In the genomic region with DNA sequence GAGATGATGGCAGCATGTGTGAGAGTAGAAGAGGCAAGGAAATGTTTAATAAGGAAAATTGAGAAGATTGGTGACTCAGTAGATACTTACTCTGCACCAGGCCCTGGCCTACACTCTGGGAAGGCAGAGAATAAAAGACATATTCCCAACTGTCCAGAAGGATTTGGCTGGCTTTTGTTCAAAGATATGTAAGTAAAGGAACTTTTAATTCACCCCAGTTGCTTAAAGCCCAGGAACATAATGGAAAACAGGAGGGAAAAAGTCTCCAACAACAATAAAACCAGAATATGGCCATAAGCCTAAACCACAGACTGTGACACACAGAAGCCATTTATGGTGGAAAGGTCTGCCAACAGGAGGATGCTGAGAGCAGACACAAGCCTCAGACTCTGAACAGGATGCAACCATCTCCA, we compare ENCODE assay signal across 17 cellular contexts.
A peak's percentile ranks its signal among the peaks of the same experiment; 100 is the strongest.
DNase-seq lines count a peak whose midpoint lies in the region; ATAC-seq and TF ChIP-seq lines count a peak whose summit lies in the region.
"Had no signal": no experiment of that assay in that cellular context is flagged by ENCODE, and none has a peak within 500 bp of the region (broad histone marks: within the 10 kb centered on the region; RNA-seq: fewer than 3 reads in every experiment).

No MANE protein-coding gene starts in this region.

- H3K36me3 Mint-ChIP-seq in GM23338 (ENCODE audit: low read depth) (no peaks in the 10 kb centered on the region; the same call in 2 of the 3 replicates), brain (peaks cover 8% of the 10 kb centered on the region)
- H3K36me3 Mint-ChIP-seq: activated naive CD8-positive, alpha-beta T cell treated with anti-CD3 and anti-CD28 coated beads for 36 hours; T-cell had no signal

- H4K20me1 ChIP-seq in GM23338 (replicated peaks; ENCODE audit: insufficient read depth): no peaks in the 10 kb centered on the region
- H4K20me1 ChIP-seq in hepatocyte (ENCODE audit: insufficient read depth, poor library complexity, severe bottlenecking): no peaks in the 10 kb centered on the region

- H3K4me1 Mint-ChIP-seq in GM23338 (no peaks in the 10 kb centered on the region), brain (no peaks in the 10 kb centered on the region)
- H3K4me1 Mint-ChIP-seq: activated naive CD8-positive, alpha-beta T cell treated with anti-CD3 and anti-CD28 coated beads for 36 hours; T-cell had no signal

- no peaks in the 10 kb centered on the region for H3K4me1 ChIP-seq in GM23338 (ENCODE audit: insufficient read depth)
- H3K4me1 ChIP-seq in hepatocyte (ENCODE audit: insufficient read depth): no peaks in the 10 kb centered on the region
- H3K4me1 ChIP-seq in testis: peaks cover 10% of the 10 kb centered on the region

- H3K9me2 ChIP-seq in GM23338 (ENCODE audit: insufficient read depth) (no peaks in the 10 kb centered on the region), hepatocyte (replicated peaks; ENCODE audit: insufficient read depth) (no peaks in the 10 kb centered on the region)

- no peak overlapping the region for H3K27ac Mint-ChIP-seq in GM23338
- peak overlapping the region in 4 of 5 experiments; percentile 17 to 74 (median 38) for H3K27ac Mint-ChIP-seq in brain
- H3K27ac Mint-ChIP-seq: activated naive CD8-positive, alpha-beta T cell treated with anti-CD3 and anti-CD28 coated beads for 36 hours; T-cell had no signal

- H3K4me2 ChIP-seq in GM23338 (no peak overlapping the region), hepatocyte (no peak overlapping the region)

- H3K4me3 ChIP-seq in GM23338 (no peak overlapping the region), hepatocyte (no peak overlapping the region), testis (no peak overlapping the region)
- H3K4me3 ChIP-seq: GM12878, ovary, upper lobe of left lung had no signal

- H3K27ac ChIP-seq in GM23338 (ENCODE audit: low read depth) (no peak overlapping the region), hepatocyte (peak overlapping the region; percentile 55), testis (peak overlapping the region; percentile 7 to 67)
- H3K27ac ChIP-seq: ovary, upper lobe of left lung had no signal

- H3K27me3 Mint-ChIP-seq in GM23338 (ENCODE audit: insufficient read depth, low read depth, poor library complexity) (peaks cover 3% of the 10 kb centered on the region), brain (peaks cover 8% of the 10 kb centered on the region)

- H3K4me3 Mint-ChIP-seq in GM23338: no peak overlapping the region
- no peak overlapping the region for H3K4me3 Mint-ChIP-seq in brain
- H3K4me3 Mint-ChIP-seq: activated naive CD8-positive, alpha-beta T cell treated with anti-CD3 and anti-CD28 coated beads for 36 hours; T-cell had no signal

- ATAC-seq in GM23338: no peak
- ATAC-seq: activated CD4-positive, CD25-positive, alpha-beta regulatory T cell treated with anti-CD3 and anti-CD28 coated beads, Interleukin-2, amount 50 U/mL, for 24 hours; GM12878; T-cell had no signal

- no peaks in the 10 kb centered on the region for H3K9me3 ChIP-seq in hepatocyte (ENCODE audit: low read depth)
- no peaks in the 10 kb centered on the region for H3K9me3 ChIP-seq in testis
- H3K9me3 ChIP-seq: ovary had no signal

- TF ChIP-seq POLR2A in testis (IDR thresholded peaks at IDR 0.05): no peak

- DNase-seq in GM23338 (ENCODE audit: low spot score) (no peak), hepatocyte (ENCODE audit: low spot score) (peak; percentile 6), testis (no peak), NCI-H2171 treated with DMSO at 0.1 percent for 48 hours (lab: John Stamatoyannopoulos, UW) (no peak), KG1 (lab: John Stamatoyannopoulos, UW) (no peak), HCEC 1CT (no peak), SW480 (ENCODE audit: low spot score) (no peak)
- DNase-seq: activated naive CD8-positive, alpha-beta T cell treated with anti-CD3 and anti-CD28 coated beads for 36 hours; C1 segment of cervical spinal cord; NCI-H1417; NCI-H524; ovary; T-cell; upper lobe of left lung had no signal

- peaks cover 1% of the 10 kb centered on the region; the same call in 2 of the 3 replicates for H3K9me3 Mint-ChIP-seq in GM23338
- H3K9me3 Mint-ChIP-seq in brain: peaks cover 11 to 36% (median 25%) of the 10 kb centered on the region in 5 experiments
- H3K9me3 Mint-ChIP-seq: activated naive CD8-positive, alpha-beta T cell treated with anti-CD3 and anti-CD28 coated beads for 36 hours had no signal

- no peaks in the 10 kb centered on the region for H3F3A ChIP-seq in GM23338 (replicated peaks; ENCODE audit: low read depth)

- peak overlapping the region; percentile 61; the same call in 1 of the 2 replicates for H2AFZ ChIP-seq in GM23338
- no peak overlapping the region for H2AFZ ChIP-seq in hepatocyte

- no peaks in the 10 kb centered on the region for H3K79me2 ChIP-seq in GM23338 (replicated peaks; ENCODE audit: insufficient read depth)
- H3K79me2 ChIP-seq in hepatocyte: no peaks in the 10 kb centered on the region

- no peaks in the 10 kb centered on the region for H3K27me3 ChIP-seq in GM23338 (ENCODE audit: insufficient read depth)
- H3K27me3 ChIP-seq in hepatocyte: no peaks in the 10 kb centered on the region
- H3K27me3 ChIP-seq in testis: no peaks in the 10 kb centered on the region
- H3K27me3 ChIP-seq: ovary, upper lobe of left lung had no signal

- TF ChIP-seq CTCF in GM23338 (conservative IDR thresholded peaks at IDR 0.05; ENCODE audit: low read depth in 2 of 2): no peak
- no peak for TF ChIP-seq CTCF in brain (conservative IDR thresholded peaks at IDR 0.05)
- TF ChIP-seq CTCF in hepatocyte (IDR thresholded peaks at IDR 0.05; ENCODE audit: poor library complexity): no peak
- TF ChIP-seq CTCF in testis (IDR thresholded peaks at IDR 0.05): no peak

- no peaks in the 10 kb centered on the region for H3K36me3 ChIP-seq in GM23338 (ENCODE audit: insufficient read depth)
- H3K36me3 ChIP-seq in hepatocyte (replicated peaks; ENCODE audit: insufficient read depth, low read depth): no peaks in the 10 kb centered on the region
- H3K36me3 ChIP-seq in testis (ENCODE audit: low read depth, missing control alignments): no peaks in the 10 kb centered on the region
- H3K36me3 ChIP-seq: ovary, upper lobe of left lung had no signal

- intact Hi-C loops in testis (cut with DNase I; ENCODE audit: low total_unique reads): no loop called here

TF ChIP-seq in GM23338, 12 proteins besides CTCF, POLR2A, EP300 and RAD21 (continues in another document):
- TF ChIP-seq POLR2AphosphoS5 (IDR thresholded peaks at IDR 0.05; ENCODE audit: low read depth): no peak
- TF ChIP-seq ZNF114 (CRISPR knock-in tag; IDR thresholded peaks at IDR 0.05): no peak
- TF ChIP-seq EZH2phosphoT487 (IDR thresholded peaks at IDR 0.05; ENCODE audit: unreplicated experiment): no peak
- no peak for TF ChIP-seq JUNB (IDR thresholded peaks at IDR 0.05; ENCODE audit: unreplicated experiment)
- no peak for TF ChIP-seq ZNF331 (CRISPR knock-in tag; IDR thresholded peaks at IDR 0.05; ENCODE audit: low read depth)
- TF ChIP-seq STAT1 (IDR thresholded peaks at IDR 0.05; ENCODE audit: unreplicated experiment): no peak
